In the genomic region with DNA sequence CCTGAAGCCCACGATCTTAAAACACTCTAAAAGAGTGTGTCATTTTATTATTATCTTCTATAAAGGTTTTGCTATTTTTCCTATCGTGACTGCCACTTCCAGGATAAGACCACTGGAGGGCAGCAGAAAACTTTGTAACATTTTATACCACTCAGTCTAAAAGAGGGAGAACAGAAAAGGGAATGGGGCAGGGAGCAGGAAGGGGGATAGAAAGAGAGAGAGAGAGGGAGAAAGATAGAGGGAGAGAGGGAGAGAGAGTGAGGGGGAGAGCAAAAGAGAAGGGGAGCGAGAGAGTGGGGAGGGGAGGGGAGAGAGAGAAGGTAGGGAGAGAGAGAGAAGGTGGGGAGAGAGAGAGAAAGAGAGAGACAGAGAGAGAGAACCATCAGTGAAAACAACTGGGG, we compare ENCODE assay signal across 9 cellular contexts. TPM values are rescaled to one million over a fixed set of nuclear protein-coding genes. Genes with fewer than 3 reads are reported as not detected.
A peak's percentile ranks its signal among the peaks of the same experiment; 100 is the strongest.
DNase-seq lines count a peak whose midpoint lies in the region; ATAC-seq and TF ChIP-seq lines count a peak whose summit lies in the region.
"Had no signal": no experiment of that assay in that cellular context is flagged by ENCODE, and none has a peak within 500 bp of the region (broad histone marks: within the 10 kb centered on the region; RNA-seq: fewer than 3 reads in every experiment).

No MANE protein-coding gene starts in this region.

- H3K27me3 Mint-ChIP-seq in GM23338 (ENCODE audit: insufficient read depth, low read depth, poor library complexity), result peaks cover 3% of the 10 kb centered on the region
- H3K27me3 Mint-ChIP-seq in neural crest cell (ENCODE audit: low read depth), result no peaks in the 10 kb centered on the region

- no peaks in the 10 kb centered on the region for H4K20me1 ChIP-seq in GM23338 (replicated peaks; ENCODE audit: insufficient read depth)

- H3K4me3 Mint-ChIP-seq in GM23338 (no peak overlapping the region), neural crest cell (no peak overlapping the region)

- H3K4me1 Mint-ChIP-seq in GM23338, result no peaks in the 10 kb centered on the region
- peaks cover 21% of the 10 kb centered on the region for H3K4me1 Mint-ChIP-seq in neural crest cell

- no peaks in the 10 kb centered on the region for H3K36me3 Mint-ChIP-seq in GM23338 (ENCODE audit: low read depth)
- H3K36me3 Mint-ChIP-seq in neural crest cell (ENCODE audit: low read depth), result no peaks in the 10 kb centered on the region

- H3K27ac ChIP-seq in GM23338 (ENCODE audit: low read depth), result no peak overlapping the region

- TF ChIP-seq CTCF in GM23338 (conservative IDR thresholded peaks at IDR 0.05; ENCODE audit: low read depth in 2 of 2) (peak; percentile 75 to 98), fibroblast of the aortic adventitia (IDR thresholded peaks at IDR 0.05; ENCODE audit: insufficient read depth, low read length) (peak; percentile 70), neural crest cell (conservative IDR thresholded peaks at IDR 0.05) (peak; percentile 92)

- ATAC-seq in GM23338, result peak; percentile 93
- ATAC-seq in GM19397 (IDR thresholded peaks at IDR 0.05; ENCODE audit: unreplicated experiment), result no peak
- ATAC-seq in HG02870 (IDR thresholded peaks at IDR 0.05; ENCODE audit: unreplicated experiment), result no peak

- no peaks in the 10 kb centered on the region for H3K4me1 ChIP-seq in GM23338 (ENCODE audit: insufficient read depth)

- H3K36me3 ChIP-seq in GM23338 (ENCODE audit: insufficient read depth), result no peaks in the 10 kb centered on the region

- no peak overlapping the region for H3K27ac Mint-ChIP-seq in GM23338
- H3K27ac Mint-ChIP-seq in neural crest cell (ENCODE audit: unreplicated experiment), result no peak overlapping the region

- H2AFZ ChIP-seq in GM23338, result no peak overlapping the region

- H3K4me2 ChIP-seq in GM23338, result no peak overlapping the region

- H3K4me3 ChIP-seq in GM23338, result no peak overlapping the region
- H3K4me3 ChIP-seq in fibroblast of the aortic adventitia (ENCODE audit: low read depth, low read length), result no peak overlapping the region

- H3K9me3 Mint-ChIP-seq in GM23338, result no peaks in the 10 kb centered on the region
- H3K9me3 Mint-ChIP-seq in neural crest cell, result no peaks in the 10 kb centered on the region

- DNase-seq in D341Med (ENCODE audit: low spot score) (peak; percentile 65), GM23338 (ENCODE audit: low spot score) (peak; percentile 88), NCI-H460 (ENCODE audit: extremely low read depth, low read depth) (peak; percentile 52), activated T-cell treated with anti-CD3 and anti-CD28 coated beads for 48 hours (ENCODE audit: low read depth) (peak; percentile 10), fibroblast of the aortic adventitia (ENCODE audit: low read depth) (peak; percentile 80), neural crest cell (ENCODE audit: low read depth, low spot score) (peak; percentile 36)

- H3K27me3 ChIP-seq in GM23338 (ENCODE audit: insufficient read depth), result no peaks in the 10 kb centered on the region

- no peaks in the 10 kb centered on the region for H3F3A ChIP-seq in GM23338 (replicated peaks; ENCODE audit: low read depth)

- H3K79me2 ChIP-seq in GM23338 (replicated peaks; ENCODE audit: insufficient read depth), result no peaks in the 10 kb centered on the region

- H3K9me2 ChIP-seq in GM23338 (ENCODE audit: insufficient read depth), result no peaks in the 10 kb centered on the region

TF ChIP-seq in GM23338, 12 proteins besides CTCF, POLR2A, EP300 and RAD21:
- TF ChIP-seq, protein P1, sequence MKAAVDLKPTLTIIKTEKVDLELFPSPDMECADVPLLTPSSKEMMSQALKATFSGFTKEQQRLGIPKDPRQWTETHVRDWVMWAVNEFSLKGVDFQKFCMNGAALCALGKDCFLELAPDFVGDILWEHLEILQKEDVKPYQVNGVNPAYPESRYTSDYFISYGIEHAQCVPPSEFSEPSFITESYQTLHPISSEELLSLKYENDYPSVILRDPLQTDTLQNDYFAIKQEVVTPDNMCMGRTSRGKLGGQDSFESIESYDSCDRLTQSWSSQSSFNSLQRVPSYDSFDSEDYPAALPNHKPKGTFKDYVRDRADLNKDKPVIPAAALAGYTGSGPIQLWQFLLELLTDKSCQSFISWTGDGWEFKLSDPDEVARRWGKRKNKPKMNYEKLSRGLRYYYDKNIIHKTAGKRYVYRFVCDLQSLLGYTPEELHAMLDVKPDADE (IDR thresholded peaks at IDR 0.05), result no peak

RNA-seq across cellular contexts. Expression of a gene that starts 2.0 kb away (rescaled TPM):
- not detected in 2 replicates for total RNA-seq in GM23338 (2014; rRNA removed; shearing (Covaris generic))
- 0.07 and 0.08 TPM in 2 replicates for polyA plus RNA-seq in GM23338 (2016; fragmentation: Nextera tagmentation; extraction: Ambion mirVana)
- total RNA-seq in NCI-H460 (2014; rRNA removed; shearing (Covaris generic)), result not detected in 2 replicates
- not detected in 2 replicates for polyA plus RNA-seq in NCI-H460 (2014; cell fraction: nucleus; rRNA removed)
- total RNA-seq in fibroblast of the aortic adventitia (ENCODE audit: low replicate concordance) (0.36 TPM in 1 of 2 replicates, not detected in the other), neural crest cell (not detected in 2 replicates)

RNA-seq across cellular contexts. Expression of a gene that starts 31.4 kb away (rescaled TPM):
- total RNA-seq in GM23338 (2014; rRNA removed; shearing (Covaris generic)), result not detected in 2 replicates
- polyA plus RNA-seq in GM23338 (2016; fragmentation: Nextera tagmentation; extraction: Ambion mirVana), result 0.13 TPM in 1 of 2 replicates, not detected in the other
- total RNA-seq in NCI-H460 (2014; rRNA removed; shearing (Covaris generic)), result not detected in 2 replicates
- polyA plus RNA-seq in NCI-H460 (2014; cell fraction: nucleus; rRNA removed), result not detected in 2 replicates
- total RNA-seq in fibroblast of the aortic adventitia (ENCODE audit: low replicate concordance) (0.09 TPM in 1 of 2 replicates, not detected in the other), neural crest cell (not detected in 2 replicates)
- total RNA-seq: temporal lobe had no signal

RNA-seq across cellular contexts. Expression of a gene that starts 40.3 kb away (rescaled TPM):
- total RNA-seq in GM23338 (2014; rRNA removed; shearing (Covaris generic)), result not detected in 2 replicates
- polyA plus RNA-seq in GM23338 (2016; fragmentation: Nextera tagmentation; extraction: Ambion mirVana), result 0.60 TPM in 1 of 2 replicates, not detected in the other
- not detected in 2 replicates for total RNA-seq in NCI-H460 (2014; rRNA removed; shearing (Covaris generic))
- polyA plus RNA-seq in NCI-H460 (2014; cell fraction: nucleus; rRNA removed), result not detected in 2 replicates
- total RNA-seq in fibroblast of the aortic adventitia (ENCODE audit: low replicate concordance) (223 and 529 TPM in 2 replicates), neural crest cell (not detected in 2 replicates)

RNA-seq across cellular contexts. Expression of a gene that starts 41.9 kb away (rescaled TPM):
- 1.7 and 1.9 TPM in 2 replicates for total RNA-seq in GM23338 (2014; rRNA removed; shearing (Covaris generic))
- 1.3 and 2.3 TPM in 2 replicates for polyA plus RNA-seq in GM23338 (2016; fragmentation: Nextera tagmentation; extraction: Ambion mirVana)
- 2.0 and 2.4 TPM in 2 replicates for total RNA-seq in NCI-H460 (2014; rRNA removed; shearing (Covaris generic))
- polyA plus RNA-seq in NCI-H460 (2014; cell fraction: nucleus; rRNA removed), result 0.92 and 1.8 TPM in 2 replicates
- 0.65 and 0.99 TPM in 2 replicates for total RNA-seq in fibroblast of the aortic adventitia (ENCODE audit: low replicate concordance)
- total RNA-seq in neural crest cell, result 2.5 and 2.9 TPM in 2 replicates

RNA-seq across cellular contexts. Expression of a gene that starts 42.1 kb away (rescaled TPM):
- total RNA-seq in GM23338 (2014; rRNA removed; shearing (Covaris generic)), result 33.8 and 57.1 TPM in 2 replicates
- 138 and 148 TPM in 2 replicates for polyA plus RNA-seq in GM23338 (2016; fragmentation: Nextera tagmentation; extraction: Ambion mirVana)
- 22.4 and 25.3 TPM in 2 replicates for total RNA-seq in NCI-H460 (2014; rRNA removed; shearing (Covaris generic))
- 12.8 and 14.3 TPM in 2 replicates for polyA plus RNA-seq in NCI-H460 (2014; cell fraction: nucleus; rRNA removed)
- total RNA-seq in fibroblast of the aortic adventitia (ENCODE audit: low replicate concordance), result 6.3 and 15.9 TPM in 2 replicates
- 101 and 109 TPM in 2 replicates for total RNA-seq in neural crest cell

Comparison
In these comparisons a context has a peak if more than half of its experiments do, and no peak if none do; other contexts are left out.
1. DNase-seq: peak in every context shown above with its lines; median percentile 88 in GM23338; 80 in fibroblast of the aortic adventitia; 65 in D341Med; 52 in NCI-H460; 36 in neural crest cell; 10 in activated T-cell treated with anti-CD3 and anti-CD28 coated beads for 48 hours.
2. RNA of a gene that starts 40.3 kb away (total RNA-seq): 223 to 529 TPM in fibroblast of the aortic adventitia; not detected in GM23338, not detected in NCI-H460 and not detected in neural crest cell; every median in the first group is over 100 times any median in the second.
3. Peak in every context shown above with its lines, with median percentiles within 50 percentile points of each other: CTCF ChIP-seq.